20 cellular contexts compared by ENCODE assay signal in the genomic region with DNA sequence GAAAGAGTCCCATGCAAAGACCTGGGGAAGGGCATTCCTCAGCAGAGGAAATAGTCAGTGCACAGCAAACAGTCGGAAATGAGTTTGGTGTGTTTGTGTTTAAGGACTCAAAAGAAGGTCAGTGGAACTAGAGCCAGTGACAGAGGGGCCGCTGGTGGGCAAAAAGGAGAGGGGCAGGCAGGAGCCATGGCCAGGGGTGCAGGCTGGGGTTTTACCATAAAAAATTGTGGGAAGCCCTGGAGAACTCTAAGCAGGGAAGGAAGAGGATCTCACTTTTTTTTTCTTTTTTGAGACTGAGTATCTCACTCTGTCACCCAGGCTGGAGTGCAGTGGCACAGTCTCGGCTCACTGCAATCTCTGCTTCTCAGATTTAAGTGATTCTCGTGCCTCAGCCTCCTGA. TPM values are rescaled to one million over a fixed set of nuclear protein-coding genes. Genes with fewer than 3 reads are reported as not detected.
A peak's percentile ranks its signal among the peaks of the same experiment; 100 is the strongest.
DNase-seq lines count a peak whose midpoint lies in the region; ATAC-seq, FAIRE-seq and TF ChIP-seq lines count a peak whose summit lies in the region.
"Had no signal": no experiment of that assay in that cellular context is flagged by ENCODE, and none has a peak within 500 bp of the region (broad histone marks: within the 10 kb centered on the region; RNA-seq: fewer than 3 reads in every experiment).

No MANE protein-coding gene starts in this region.

- peaks cover 68% of the 10 kb centered on the region for H3K4me1 Mint-ChIP-seq in neural crest cell

- no peak for TF ChIP-seq RAD21 in HepG2 (CRISPR knock-in tag; IDR thresholded peaks at IDR 0.05)

- no peaks in the 10 kb centered on the region for H3K79me2 ChIP-seq in HepG2 (ENCODE audit: insufficient read depth, low read length)

- H3K9me3 ChIP-seq in HepG2 (ENCODE audit: low read length), result no peaks in the 10 kb centered on the region
- no peaks in the 10 kb centered on the region for H3K9me3 ChIP-seq in right lobe of liver
- no peaks in the 10 kb centered on the region for H3K9me3 ChIP-seq in ovary
- no peaks in the 10 kb centered on the region for H3K9me3 ChIP-seq in gastroesophageal sphincter

- peak overlapping the region; percentile 94 for H3K4me2 ChIP-seq in HepG2 (ENCODE audit: low read depth, low read length)

- ATAC-seq in HepG2 (no peak), right lobe of liver (no peak), gastroesophageal sphincter (no peak), GM18861 (IDR thresholded peaks at IDR 0.05; ENCODE audit: unreplicated experiment) (no peak)
- ATAC-seq: CD8-positive, alpha-beta T cell; SK-N-SH treated with all-trans-retinoic acid at 6 μM for 48 hours had no signal

- H3K9ac ChIP-seq in HepG2 (ENCODE audit: insufficient read depth, low read depth, low read length), result no peak overlapping the region; the same call in 1 of the 2 replicates

- in situ Hi-C loops in HepG2 (cut with HindIII; ENCODE audit: extremely low pct_ligation_motif_present, low pct_unique_long_range_greater_than_20kb), result no loop called here

- TF ChIP-seq POLR2A in HepG2 (IDR thresholded peaks at IDR 0.05; ENCODE audit: insufficient read depth in 1 of 2, low read depth in 2 of 2, low read length in 2 of 2) (no peak), right lobe of liver (IDR thresholded peaks at IDR 0.05) (no peak), ovary (IDR thresholded peaks at IDR 0.05) (no peak), gastroesophageal sphincter (IDR thresholded peaks at IDR 0.05) (no peak)

- H3K4me1 ChIP-seq in HepG2 (ENCODE audit: insufficient read depth, low read length), result peaks cover 75% of the 10 kb centered on the region
- peaks cover 0 to 16% (median 3%) of the 10 kb centered on the region in 4 donors for H3K4me1 ChIP-seq in right lobe of liver
- H3K4me1 ChIP-seq in ovary (ENCODE audit: insufficient read depth), result no peaks in the 10 kb centered on the region
- peaks cover 3 to 62% (median 11%) of the 10 kb centered on the region in 3 donors for H3K4me1 ChIP-seq in gastroesophageal sphincter

- H3K27ac ChIP-seq in HepG2 (ENCODE audit: extremely low read length, insufficient read depth, low read length) (no peak overlapping the region), right lobe of liver (no peak overlapping the region), skin epidermis (peak overlapping the region in 12 of 21 experiments; percentile 10 to 78 (median 36)), ovary (no peak overlapping the region), gastroesophageal sphincter (peak overlapping the region in 2 of 4 donors; percentile 80 to 82)

- no peaks in the 10 kb centered on the region for H3K27me3 Mint-ChIP-seq in neural crest cell (ENCODE audit: low read depth)

- H3K27ac Mint-ChIP-seq in neural crest cell (ENCODE audit: unreplicated experiment), result peak overlapping the region; percentile 89
- H3K27ac Mint-ChIP-seq: CD8-positive, alpha-beta T cell; HFFc6 had no signal

- no peak for TF ChIP-seq CTCF in HepG2 (CRISPR knock-in tag; IDR thresholded peaks at IDR 0.05)
- TF ChIP-seq CTCF in right lobe of liver (IDR thresholded peaks at IDR 0.05), result no peak
- no peak for TF ChIP-seq CTCF in neural crest cell (conservative IDR thresholded peaks at IDR 0.05)
- TF ChIP-seq CTCF in ovary (IDR thresholded peaks at IDR 0.05), result no peak
- no peak for TF ChIP-seq CTCF in gastroesophageal sphincter (IDR thresholded peaks at IDR 0.05)

- H3K9me3 Mint-ChIP-seq in neural crest cell, result no peaks in the 10 kb centered on the region
- H3K9me3 Mint-ChIP-seq: CD8-positive, alpha-beta T cell; HFFc6 had no signal

- DNase-seq in HepG2 (ENCODE audit: low spot score) (no peak), right lobe of liver (no peak), neural crest cell (ENCODE audit: low read depth, low spot score) (no peak), ovary (no peak)
- DNase-seq: AML-193; CD8-positive, alpha-beta T cell; HFFc6; KBM-7; NCI-H1092 treated with DMSO at 0.1 percent for 48 hours; NCI-H1436 treated with DMSO at 0.1 percent for 48 hours; NCI-H226; NCI-H510A treated with DMSO at 0.1 percent for 48 hours; NCI-H748 treated with DMSO at 0.1 percent for 48 hours; NK-92 treated with Interleukin-12 subunit alpha and Interleukin-12 subunit beta, amount 100 ng/mL, for 24 hours had no signal

- POLR2A ChIA-PET in HepG2 (lab: Yijun Ruan, JAX), result no interaction called here

- peaks cover 3 to 9% of the 10 kb centered on the region in 2 experiments; a peak in 3 of 5 replicates for H3K27me3 ChIP-seq in HepG2 (ENCODE audit: control insufficient read depth in 1 of 2, insufficient read depth in 2 of 2, low read length in 2 of 2)
- H3K27me3 ChIP-seq in right lobe of liver, result no peaks in the 10 kb centered on the region
- H3K27me3 ChIP-seq in ovary, result no peaks in the 10 kb centered on the region
- H3K27me3 ChIP-seq in gastroesophageal sphincter, result no peaks in the 10 kb centered on the region

- WGBS in HepG2 (ENCODE audit: low lambda C conversion rate), result 6% methylated on average over 4 of the region's 4 CpGs
- 51% methylated on average over 3 of the region's 4 CpGs for WGBS in right lobe of liver (ENCODE audit: insufficient coverage, low coverage, low lambda C conversion rate, missing lambda C conversion rate)
- WGBS in ovary, 3 donors, result 57 to 72% (median 70%) methylated on average over 4 of the region's 4 CpGs
- WGBS in gastroesophageal sphincter (ENCODE audit: low coverage in 1 of 2), 2 donors, result 56 to 59% methylated on average over 2 to 3 of the region's 4 CpGs

- H3K4me3 ChIP-seq in HepG2 (replicated peaks in 1 of 3; ENCODE audit: insufficient read depth in 1 of 3, low read depth in 2 of 3, low read length in 3 of 3) (no peak overlapping the region), right lobe of liver (no peak overlapping the region), skin epidermis (no peak overlapping the region), ovary (no peak overlapping the region), gastroesophageal sphincter (no peak overlapping the region)

- CTCF ChIA-PET in HepG2 (lab: Yijun Ruan, JAX; ENCODE audit: low intra/inter-chr PET ratio, low total read pairs), result no interaction called here

- no peaks in the 10 kb centered on the region for H3K36me3 Mint-ChIP-seq in neural crest cell (ENCODE audit: low read depth)
- H3K36me3 Mint-ChIP-seq: CD8-positive, alpha-beta T cell had no signal

- FAIRE-seq in HepG2 (lab: Jason Lieb, UNC), result no peak
- FAIRE-seq: G401.6, GM12892 had no signal

- H4K20me1 ChIP-seq in HepG2 (ENCODE audit: insufficient read depth, low read length), result no peaks in the 10 kb centered on the region

- H3K36me3 ChIP-seq in HepG2 (replicated peaks in 1 of 2; ENCODE audit: control insufficient read depth in 1 of 2, insufficient read depth in 2 of 2, low read length in 2 of 2) (no peaks in the 10 kb centered on the region), right lobe of liver (no peaks in the 10 kb centered on the region), ovary (no peaks in the 10 kb centered on the region), gastroesophageal sphincter (no peaks in the 10 kb centered on the region)

- peak overlapping the region; percentile 7 for H3K4me3 Mint-ChIP-seq in neural crest cell
- H3K4me3 Mint-ChIP-seq: CD8-positive, alpha-beta T cell; HFFc6 had no signal

- intact Hi-C loops in HepG2 (cut with micrococcal nuclease; ENCODE audit: unreplicated experiment) (no loop called here), right lobe of liver (cut with DNase I) (no loop called here), ovary (cut with DNase I) (no loop called here)

- no peak overlapping the region for H2AFZ ChIP-seq in HepG2 (ENCODE audit: low read length)

- TF ChIP-seq EP300 in HepG2 (IDR thresholded peaks at IDR 0.05; ENCODE audit: low read depth in 2 of 2, low read length in 2 of 2), result no peak
- TF ChIP-seq EP300 in HepG2 (CRISPR knock-in tag; IDR thresholded peaks at IDR 0.05; ENCODE audit: borderline replicate concordance), result no peak
- TF ChIP-seq EP300 in ovary (IDR thresholded peaks at IDR 0.05), result no peak
- TF ChIP-seq EP300 in gastroesophageal sphincter (IDR thresholded peaks at IDR 0.05), result no peak

- no TSS peak for BruUV-seq in HepG2 (replicated peaks; lab: Mats Ljungman, UMichigan)

TF ChIP-seq in HepG2, 621 proteins besides CTCF, POLR2A, EP300 and RAD21 (continues in another document):
- no peak for TF ChIP-seq XBP1 (CRISPR knock-in tag; IDR thresholded peaks at IDR 0.05)
- no peak for TF ChIP-seq MAFK (conservative IDR thresholded peaks at IDR 0.05 in 1 of 2, IDR thresholded peaks at IDR 0.05 in 1 of 2; ENCODE audit: low read length in 2 of 2)
- TF ChIP-seq TBX3 (IDR thresholded peaks at IDR 0.05; ENCODE audit: borderline replicate concordance), result no peak
- TF ChIP-seq ZSCAN31 (CRISPR knock-in tag; IDR thresholded peaks at IDR 0.05; ENCODE audit: low read depth), result no peak
- TF ChIP-seq SCMH1 (CRISPR knock-in tag; IDR thresholded peaks at IDR 0.05; ENCODE audit: borderline replicate concordance), result no peak
- TF ChIP-seq PHF21A (CRISPR knock-in tag; IDR thresholded peaks at IDR 0.05), result 0 out of 2 replicates have a peak, but pooled peaks have one; percentile 18

RNA-seq across cellular contexts. Expression of a gene that starts 33.7 kb away (rescaled TPM):
- total RNA-seq in HepG2 (2016; rRNA removed; fragmentation: Illumina TruSeq; extraction: Trizol) (62.4 and 159 TPM in 2 replicates), right lobe of liver (10 to 100 TPM; 57.2 to 84.4 (median 73.8) TPM), neural crest cell (253 and 268 TPM in 2 replicates), ovary (100 to 1,000 TPM; 106 to 169 (median 143) TPM), gastroesophageal sphincter (100 to 1,000 TPM in 3 of 4 donors, 10 to 100 TPM in 1; 60.3 to 170 (median 112) TPM)
- total RNA-seq in HepG2 (2016; cell fraction: cytosol; rRNA removed; fragmentation: Illumina TruSeq; extraction: Trizol; ENCODE audit: low read depth), result 18.0 and 22.2 TPM in 2 replicates
- 61.9 and 166 TPM in 2 replicates for total RNA-seq in HepG2 (2016; cell fraction: insoluble cytoplasmic fraction; rRNA removed; fragmentation: Illumina TruSeq; extraction: Trizol)
- total RNA-seq in HepG2 (2016; cell fraction: membrane; rRNA removed; fragmentation: Illumina TruSeq; extraction: Trizol), result 44.5 and 57.9 TPM in 2 replicates
- 75.1 and 75.6 TPM in 2 replicates for total RNA-seq in HepG2 (2016; cell fraction: nucleus; rRNA removed; fragmentation: Illumina TruSeq; extraction: Trizol)
- polyA plus RNA-seq in HepG2 (2011; rRNA removed) (78.1 and 93.0 TPM in 2 replicates), ovary (100 to 1,000 TPM; 113 to 175 TPM)
- polyA plus RNA-seq in HepG2 (2011; cell fraction: cytosol; rRNA removed), result 52.7 and 80.2 TPM in 2 replicates
- 205 and 230 TPM in 2 replicates for polyA plus RNA-seq in HepG2 (2011; cell fraction: nucleus; rRNA removed)
- 127 and 172 TPM in 2 replicates for polyA plus RNA-seq in HepG2 (2012)
- 10.2 and 11.3 TPM in 2 replicates for polyA plus RNA-seq in HepG2 (2016; cell fraction: cytosol; fragmentation: Illumina TruSeq; extraction: Trizol; ENCODE audit: low read depth)
- polyA plus RNA-seq in HepG2 (2016; cell fraction: insoluble cytoplasmic fraction; fragmentation: Illumina TruSeq; extraction: Trizol; ENCODE audit: low read depth), result 370 and 411 TPM in 2 replicates
- 38.9 and 43.1 TPM in 2 replicates for polyA plus RNA-seq in HepG2 (2016; cell fraction: membrane; fragmentation: Illumina TruSeq; extraction: Trizol; ENCODE audit: low read depth)
- polyA plus RNA-seq in HepG2 (2016; cell fraction: nucleus; fragmentation: Illumina TruSeq; extraction: Trizol; ENCODE audit: insufficient read depth, low read depth), result 236 and 265 TPM in 2 replicates
- 37.3 and 69.3 TPM in 2 replicates for polyA minus RNA-seq in HepG2 (2011; rRNA and poly(A)+ RNA removed; ENCODE audit: low replicate concordance)
- polyA minus RNA-seq in HepG2 (2011; cell fraction: cytosol; rRNA and poly(A)+ RNA removed), result 75.8 and 85.2 TPM in 2 replicates
- 227 and 240 TPM in 2 replicates for polyA minus RNA-seq in HepG2 (2011; cell fraction: nucleus; rRNA and poly(A)+ RNA removed)

Comparison
In these comparisons a context has a peak if more than half of its experiments do, and no peak if none do; other contexts are left out.
1. H3K27ac ChIP-seq: peak in skin epidermis (12 of 21); none in HepG2 (single experiment), right lobe of liver (0 of 3) and ovary (0 of 2).